9 cellular contexts compared by ENCODE assay signal in the genomic region with DNA sequence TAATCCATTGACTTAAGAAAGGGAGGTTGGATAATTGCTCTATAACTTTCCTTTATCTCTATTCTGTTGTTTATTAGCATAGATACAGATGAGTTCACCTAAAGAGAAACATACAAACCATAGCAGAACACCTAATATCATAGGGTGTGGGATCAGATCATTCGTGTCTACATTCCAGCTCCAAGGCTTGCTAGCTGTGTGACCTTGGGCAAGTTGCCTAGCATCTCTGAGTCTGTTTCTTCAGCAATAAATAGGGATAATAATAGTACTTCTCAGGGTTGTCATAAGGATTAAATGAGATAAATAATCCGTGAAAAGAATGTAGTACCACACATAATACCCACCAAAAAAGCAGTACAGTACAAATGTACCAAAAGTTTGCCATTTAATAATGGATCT.
DNase-seq lines count a peak whose midpoint lies in the region; ATAC-seq and TF ChIP-seq lines count a peak whose summit lies in the region.
"Had no signal": no experiment of that assay in that cellular context is flagged by ENCODE, and none has a peak within 500 bp of the region (broad histone marks: within the 10 kb centered on the region; RNA-seq: fewer than 3 reads in every experiment).

No MANE protein-coding gene starts in this region.

- ATAC-seq in RWPE2 (ENCODE audit: low read depth) = no peak
- ATAC-seq in HG03280 (IDR thresholded peaks at IDR 0.05; ENCODE audit: unreplicated experiment) = no peak
- ATAC-seq in HG03097 (IDR thresholded peaks at IDR 0.05; ENCODE audit: low FRiP score, unreplicated experiment) = no peak
- no peak for ATAC-seq in HG03439 (IDR thresholded peaks at IDR 0.05; ENCODE audit: unreplicated experiment)

- H3K9me3 ChIP-seq in BLaER1 (no peaks in the 10 kb centered on the region), RWPE2 (ENCODE audit: severe bottlenecking) (no peaks in the 10 kb centered on the region), osteoblast (ENCODE audit: low read depth, low read length) (no peaks in the 10 kb centered on the region)

- DNase-seq in RWPE2 (ENCODE audit: low spot score) (no peak), epithelial cell of prostate (ENCODE audit: low read depth, low spot score) (no peak), osteoblast (ENCODE audit: insufficient read length, low spot score, missing footprints) (no peak), HuH-7 (ENCODE audit: low spot score) (no peak)
- DNase-seq: NCI-H82 had no signal

- H4K20me1 ChIP-seq in BLaER1 (no peaks in the 10 kb centered on the region), osteoblast (ENCODE audit: insufficient read depth, low read length) (no peaks in the 10 kb centered on the region)

- H3K4me3 ChIP-seq in BLaER1 = no peak overlapping the region
- H3K4me3 ChIP-seq in RWPE2 (ENCODE audit: severe bottlenecking) = no peak overlapping the region
- peak overlapping the region; percentile 12 for H3K4me3 ChIP-seq in osteoblast (ENCODE audit: insufficient read depth, low read length)

- H3K4me2 ChIP-seq in BLaER1 (peak overlapping the region; percentile 75), osteoblast (ENCODE audit: insufficient read depth, low read length) (peak overlapping the region; percentile 68)

- H3K36me3 ChIP-seq in BLaER1 (no peaks in the 10 kb centered on the region), RWPE2 (ENCODE audit: low read depth) (no peaks in the 10 kb centered on the region), osteoblast (ENCODE audit: insufficient read depth, low read length) (no peaks in the 10 kb centered on the region)

- peak overlapping the region; percentile 71 for H2AFZ ChIP-seq in osteoblast (ENCODE audit: low read length)

- H3K9ac ChIP-seq in BLaER1 = no peak overlapping the region

- H3K4me1 ChIP-seq in BLaER1 (peaks cover 52% of the 10 kb centered on the region), RWPE2 (ENCODE audit: insufficient read depth, poor library complexity, severe bottlenecking) (peaks cover 20% of the 10 kb centered on the region), osteoblast (ENCODE audit: insufficient read depth, low read length) (peaks cover 25% of the 10 kb centered on the region)

- no peak for TF ChIP-seq CTCF in RWPE2 (IDR thresholded peaks at IDR 0.05; ENCODE audit: poor library complexity, severe bottlenecking)
- TF ChIP-seq CTCF in osteoblast (IDR thresholded peaks at IDR 0.05; ENCODE audit: extremely low read depth, low read depth, low read length) = no peak

- no peaks in the 10 kb centered on the region for H3K27me3 ChIP-seq in BLaER1
- H3K27me3 ChIP-seq in RWPE2 (ENCODE audit: insufficient read depth, poor library complexity, severe bottlenecking) = no peaks in the 10 kb centered on the region
- H3K27me3 ChIP-seq in osteoblast (ENCODE audit: insufficient read depth, low read length) = no peaks in the 10 kb centered on the region

- no peaks in the 10 kb centered on the region for H3K79me2 ChIP-seq in osteoblast (ENCODE audit: insufficient read depth, low read length)

- peak overlapping the region; percentile 66; the same call in 1 of the 2 replicates for H3K27ac ChIP-seq in BLaER1
- H3K27ac ChIP-seq in RWPE2 (ENCODE audit: poor library complexity, severe bottlenecking) = peak overlapping the region; percentile 70
- peak overlapping the region; percentile 80 for H3K27ac ChIP-seq in epithelial cell of prostate
- H3K27ac ChIP-seq in osteoblast (ENCODE audit: low read depth, low read length) = peak overlapping the region; percentile 81
